ENCODE assay signal across 22 cellular contexts in the genomic region with DNA sequence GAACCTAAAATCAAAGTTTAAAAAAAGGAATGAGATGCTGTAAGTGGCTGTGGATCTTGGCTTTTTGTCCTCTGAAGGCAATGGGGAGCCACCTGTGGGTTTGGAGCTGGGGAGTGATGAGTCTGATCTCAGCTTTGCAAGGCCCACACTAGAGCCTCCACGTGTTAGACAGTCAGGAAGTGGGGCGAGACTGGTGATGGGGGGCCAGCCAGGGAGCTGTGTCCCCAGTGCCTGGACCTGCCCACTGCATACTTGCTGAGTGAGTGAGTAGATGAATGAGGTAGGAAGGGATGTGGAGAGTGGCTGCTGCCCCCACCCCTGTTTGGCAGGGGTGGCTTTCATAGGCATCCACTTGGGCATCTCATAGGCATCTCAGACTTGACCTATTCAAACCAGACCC.
"Had no signal": no experiment of that assay in that cellular context is flagged by ENCODE, and none has a peak within 500 bp of the region (broad histone marks: within the 10 kb centered on the region; RNA-seq: fewer than 3 reads in every experiment).

No MANE protein-coding gene starts in this region.

- FAIRE-seq: colon had no signal

- H3K27me3 ChIP-seq: upper lobe of left lung had no signal

- H2AFZ ChIP-seq: parathyroid adenoma had no signal

- H3K27ac Mint-ChIP-seq: activated CD4-positive, alpha-beta T cell treated with anti-CD3 and anti-CD28 coated beads, Interleukin-2, amount 10 ng/mL, durations not matched to agents 24 days and 14 days; activated CD8-positive, alpha-beta memory T cell treated with anti-CD3 and anti-CD28 coated beads, Interleukin-2, amount 10 ng/mL, durations not matched to agents 7 days and 5 days; activated CD8-positive, alpha-beta T cell treated with anti-CD3 and anti-CD28 coated beads for 36 hours; activated naive CD4-positive, alpha-beta T cell treated with anti-CD3 and anti-CD28 coated beads, Interleukin-2, amount 10 ng/mL, durations not matched to agents 7 days and 5 days; activated naive CD8-positive, alpha-beta T cell treated with anti-CD3 and anti-CD28 coated beads, Interleukin-2, amount 50 U/mL, for 24 hours had no signal

- H3K36me3 Mint-ChIP-seq: activated CD8-positive, alpha-beta memory T cell treated with anti-CD3 and anti-CD28 coated beads, Interleukin-2, amount 10 ng/mL, durations not matched to agents 7 days and 5 days; activated naive CD4-positive, alpha-beta T cell treated with anti-CD3 and anti-CD28 coated beads, Interleukin-2, amount 10 ng/mL, durations not matched to agents 7 days and 5 days; brain had no signal

- H3K27ac ChIP-seq: heart right ventricle, left ventricle myocardium inferior, parathyroid adenoma, upper lobe of left lung had no signal

- H3K9ac ChIP-seq: parathyroid adenoma had no signal

- ATAC-seq: activated CD8-positive, alpha-beta memory T cell treated with anti-CD3 and anti-CD28 coated beads, Interleukin-2, amount 10 ng/mL, durations not matched to agents 7 days and 5 days; activated CD8-positive, alpha-beta T cell treated with anti-CD3 and anti-CD28 coated beads for 36 hours; activated naive CD8-positive, alpha-beta T cell treated with anti-CD3 and anti-CD28 coated beads, Interleukin-2, amount 50 U/mL, for 24 hours; heart right ventricle; right cardiac atrium; stimulated activated naive CD8-positive, alpha-beta T cell treated with anti-CD3 and anti-CD28 coated beads, Interleukin-15, Interleukin-2, amounts not matched to agents 100 U/mL and 50 U/mL, for 24 hours; T-helper 17 cell had no signal

- H3K4me3 ChIP-seq: heart right ventricle, left ventricle myocardium inferior, upper lobe of left lung had no signal

- H3K4me1 ChIP-seq: left ventricle myocardium inferior, parathyroid adenoma, upper lobe of left lung had no signal

- H3K9me3 ChIP-seq: heart right ventricle, left ventricle myocardium inferior, upper lobe of left lung had no signal

- H3K36me3 ChIP-seq: heart right ventricle, left ventricle myocardium inferior, upper lobe of left lung had no signal

- DNase-seq: activated CD4-positive, alpha-beta T cell treated with anti-CD3 and anti-CD28 coated beads, Interleukin-2, amount 10 ng/mL, durations not matched to agents 24 days and 14 days; activated CD8-positive, alpha-beta memory T cell treated with anti-CD3 and anti-CD28 coated beads, Interleukin-2, amount 10 ng/mL, durations not matched to agents 7 days and 5 days; activated CD8-positive, alpha-beta T cell treated with anti-CD3 and anti-CD28 coated beads for 36 hours; activated effector memory CD4-positive, alpha-beta T cell treated with anti-CD3 and anti-CD28 coated beads, Interleukin-2, amount 50 U/mL, for 16 hours; activated naive CD4-positive, alpha-beta T cell treated with anti-CD3 and anti-CD28 coated beads, Interleukin-2, amount 10 ng/mL, durations not matched to agents 7 days and 5 days; activated naive CD8-positive, alpha-beta T cell treated with anti-CD3 and anti-CD28 coated beads, Interleukin-2, amount 50 U/mL, for 24 hours; activated T-cell treated with anti-CD3 and anti-CD28 coated beads for 4 hours; anterior cingulate cortex; central memory CD4-positive, alpha-beta T cell; heart right ventricle; left ventricle myocardium inferior; midbrain; right cardiac atrium; stimulated activated CD4-positive, alpha-beta T cell treated with anti-CD3 and anti-CD28 coated beads, Interleukin-4, amount 100 ng/mL, for 24 hours; stimulated activated naive CD8-positive, alpha-beta T cell treated with anti-CD3 and anti-CD28 coated beads, Interleukin-15, Interleukin-2, amounts not matched to agents 100 U/mL and 50 U/mL, for 24 hours; SW 1271; T-helper 17 cell; upper lobe of left lung had no signal

- H3K79me2 ChIP-seq: parathyroid adenoma had no signal

- H3K4me3 Mint-ChIP-seq: activated CD4-positive, alpha-beta T cell treated with anti-CD3 and anti-CD28 coated beads, Interleukin-2, amount 10 ng/mL, durations not matched to agents 24 days and 14 days; activated CD8-positive, alpha-beta memory T cell treated with anti-CD3 and anti-CD28 coated beads, Interleukin-2, amount 10 ng/mL, durations not matched to agents 7 days and 5 days; activated CD8-positive, alpha-beta T cell treated with anti-CD3 and anti-CD28 coated beads for 36 hours; activated naive CD4-positive, alpha-beta T cell treated with anti-CD3 and anti-CD28 coated beads, Interleukin-2, amount 10 ng/mL, durations not matched to agents 7 days and 5 days; activated naive CD8-positive, alpha-beta T cell treated with anti-CD3 and anti-CD28 coated beads, Interleukin-2, amount 50 U/mL, for 24 hours; brain; nephron; T-helper 17 cell had no signal

- H3K9me3 Mint-ChIP-seq: activated CD4-positive, alpha-beta T cell treated with anti-CD3 and anti-CD28 coated beads, Interleukin-2, amount 10 ng/mL, durations not matched to agents 24 days and 14 days; activated CD8-positive, alpha-beta T cell treated with anti-CD3 and anti-CD28 coated beads for 36 hours; activated naive CD4-positive, alpha-beta T cell treated with anti-CD3 and anti-CD28 coated beads, Interleukin-2, amount 10 ng/mL, durations not matched to agents 7 days and 5 days; activated naive CD8-positive, alpha-beta T cell treated with anti-CD3 and anti-CD28 coated beads, Interleukin-2, amount 50 U/mL, for 24 hours had no signal
